ENCODE assay signal across 1 cellular context in the genomic region with DNA sequence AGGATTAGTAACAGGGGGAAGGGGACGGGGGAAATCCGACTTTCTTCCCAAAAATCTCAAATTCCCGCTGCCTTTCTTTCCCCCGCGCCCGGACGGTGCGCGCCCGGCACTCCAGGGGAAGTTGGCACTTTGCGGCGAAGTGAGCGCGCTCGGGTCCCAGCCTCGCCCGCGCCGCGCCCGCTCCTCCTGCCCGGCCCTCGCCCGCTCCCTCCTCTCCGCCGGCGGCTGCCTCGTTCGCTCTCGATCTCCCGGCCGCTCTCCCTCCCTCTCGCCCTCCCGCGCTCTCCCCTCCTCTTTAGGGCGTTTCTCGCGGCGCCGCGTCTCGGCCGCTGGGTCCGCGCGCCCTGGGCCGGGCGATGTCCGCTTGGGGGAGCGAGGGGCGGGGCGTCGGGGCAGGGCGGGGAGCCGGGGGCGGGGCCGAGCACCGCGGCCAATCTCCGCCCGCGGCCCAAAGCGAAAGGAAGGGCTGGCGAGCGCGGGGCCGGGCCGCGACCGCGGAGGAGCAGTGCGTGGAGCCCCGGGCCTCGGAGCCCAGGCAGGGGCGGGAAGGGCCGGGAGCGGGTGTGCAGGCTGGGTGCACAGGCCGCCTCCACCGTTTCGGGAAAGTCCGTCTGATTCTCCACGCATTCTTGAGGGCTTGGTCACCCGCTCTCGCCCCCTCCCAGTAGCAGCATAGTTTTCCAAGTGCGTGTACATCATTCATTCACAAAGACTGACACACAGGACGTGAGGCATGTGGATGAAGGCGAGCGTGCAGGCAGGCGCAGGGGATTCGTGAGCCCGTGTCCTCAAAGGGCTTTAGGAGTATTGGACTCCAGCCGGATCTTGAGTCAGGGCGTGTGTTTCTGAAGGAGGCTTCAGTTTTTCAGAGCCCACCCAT.
TF ChIP-seq lines count a peak whose summit lies in the region.

No MANE protein-coding gene starts in this region.

TF ChIP-seq in K562, 482 proteins besides CTCF, POLR2A, EP300 and RAD21 (continued from another document):
- no peak for TF ChIP-seq SRSF9 (IDR thresholded peaks at IDR 0.05; ENCODE audit: borderline replicate concordance, low read depth, low read length)
- TF ChIP-seq ZSCAN29 (IDR thresholded peaks at IDR 0.05): no peak
- TF ChIP-seq FUS (optimal IDR thresholded peaks at IDR 0.05; ENCODE audit: low read depth, low read length): no peak
- no peak for TF ChIP-seq ZBTB1 (CRISPR knock-in tag; IDR thresholded peaks at IDR 0.05; ENCODE audit: borderline replicate concordance, low read depth)
- TF ChIP-seq SP1 (CRISPR knock-in tag; IDR thresholded peaks at IDR 0.05): no peak
- TF ChIP-seq CBFA2T2 (conservative IDR thresholded peaks at IDR 0.05): no peak
- no peak for TF ChIP-seq ZNF134 (CRISPR knock-in tag; conservative IDR thresholded peaks at IDR 0.05)
- no peak for TF ChIP-seq ZNF584 (CRISPR knock-in tag; IDR thresholded peaks at IDR 0.05; ENCODE audit: low read depth)
- TF ChIP-seq CHD4 (IDR thresholded peaks at IDR 0.05; ENCODE audit: insufficient read depth, insufficient replicate concordance, low read depth, low read length, poor library complexity, severe bottlenecking): no peak
- peak; percentile 22 to 82; a peak in 2 of 4 replicates for TF ChIP-seq MAZ (CRISPR knock-in tag; conservative IDR thresholded peaks at IDR 0.05 in 1 of 2, IDR thresholded peaks at IDR 0.05 in 1 of 2)
- TF ChIP-seq XRCC5 (IDR thresholded peaks at IDR 0.05; ENCODE audit: low read depth, low read length): no peak
- TF ChIP-seq ZNF639 (CRISPR knock-in tag; conservative IDR thresholded peaks at IDR 0.05 in 1 of 2, IDR thresholded peaks at IDR 0.05 in 1 of 2): peak in 1 of 2 experiments; percentile 65; a peak in 1 of 4 replicates
- no peak for TF ChIP-seq AFF4 (CRISPR knock-in tag; IDR thresholded peaks at IDR 0.05)
- no peak for TF ChIP-seq HDGF (IDR thresholded peaks at IDR 0.05)
- no peak for TF ChIP-seq CHD2 (IDR thresholded peaks at IDR 0.05; ENCODE audit: low read depth, low read length)
TF ChIP-seq in K562: peak in this region for 29.
